Comparison of ENCODE assay signal across 9 cellular contexts in genomic region chr17:32516450-32516849, GRCh38. TPM values are rescaled to one million over a fixed set of nuclear protein-coding genes. Genes with fewer than 3 reads are reported as not detected.
DNase-seq lines count a peak whose midpoint lies in the region; ATAC-seq and TF ChIP-seq lines count a peak whose summit lies in the region.
"Had no signal": no experiment of that assay in that cellular context is flagged by ENCODE, and none has a peak within 500 bp of the region (broad histone marks: within the 10 kb centered on the region; RNA-seq: fewer than 3 reads in every experiment).

No MANE protein-coding gene starts in this region.

- H3K27me3 ChIP-seq in WERI-Rb-1 (ENCODE audit: insufficient read depth, low read depth, severe bottlenecking): no peaks in the 10 kb centered on the region

- no peaks in the 10 kb centered on the region for H3K36me3 Mint-ChIP-seq in stimulated activated naive CD8-positive, alpha-beta T cell treated with anti-CD3 and anti-CD28 coated beads, Interleukin-15, Interleukin-2, amounts not matched to agents 100 ng/mL and 50 ng/mL, for 24 hours (ENCODE audit: low read depth)
- H3K36me3 Mint-ChIP-seq in type B pancreatic cell: no peaks in the 10 kb centered on the region

- no peaks in the 10 kb centered on the region for H3K9me3 ChIP-seq in WERI-Rb-1 (ENCODE audit: severe bottlenecking)

- ATAC-seq in stimulated activated naive CD8-positive, alpha-beta T cell treated with anti-CD3 and anti-CD28 coated beads, Interleukin-15, Interleukin-2, amounts not matched to agents 100 U/mL and 50 U/mL, for 24 hours: no peak
- no peak for ATAC-seq in GM18520 (IDR thresholded peaks at IDR 0.05; ENCODE audit: unreplicated experiment)

- no peaks in the 10 kb centered on the region for H3K27me3 Mint-ChIP-seq in stimulated activated naive CD8-positive, alpha-beta T cell treated with anti-CD3 and anti-CD28 coated beads, Interleukin-15, Interleukin-2, amounts not matched to agents 100 ng/mL and 50 ng/mL, for 24 hours
- peaks cover 3% of the 10 kb centered on the region for H3K27me3 Mint-ChIP-seq in type B pancreatic cell

- no peak for DNase-seq in stimulated activated naive CD8-positive, alpha-beta T cell treated with anti-CD3 and anti-CD28 coated beads, Interleukin-15, Interleukin-2, amounts not matched to agents 100 U/mL and 50 U/mL, for 24 hours
- DNase-seq in NCI-H510A (lab: John Stamatoyannopoulos, UW) (peak; percentile 17), type B pancreatic cell (ENCODE audit: extremely low spot score, unreplicated experiment) (no peak), WERI-Rb-1 (no peak), T-helper 2 cell (no peak)
- DNase-seq: stimulated activated naive CD4-positive, alpha-beta T cell treated with Interleukin-2 at 50 U/mL for 16 hours had no signal

- H3K9me3 Mint-ChIP-seq in stimulated activated naive CD8-positive, alpha-beta T cell treated with anti-CD3 and anti-CD28 coated beads, Interleukin-15, Interleukin-2, amounts not matched to agents 100 ng/mL and 50 ng/mL, for 24 hours: no peaks in the 10 kb centered on the region
- no peaks in the 10 kb centered on the region for H3K9me3 Mint-ChIP-seq in type B pancreatic cell

- peak overlapping the region; percentile 81 for H3K27ac Mint-ChIP-seq in stimulated activated naive CD8-positive, alpha-beta T cell treated with anti-CD3 and anti-CD28 coated beads, Interleukin-15, Interleukin-2, amounts not matched to agents 100 ng/mL and 50 ng/mL, for 24 hours
- no peak overlapping the region for H3K27ac Mint-ChIP-seq in type B pancreatic cell

- no peaks in the 10 kb centered on the region for H3K36me3 ChIP-seq in WERI-Rb-1

- H3K4me3 ChIP-seq in WERI-Rb-1 (ENCODE audit: low read depth, low read length): no peak overlapping the region

- peak overlapping the region; percentile 67 for H3K27ac ChIP-seq in cingulate gyrus (ENCODE audit: low read depth, low read length)
- H3K27ac ChIP-seq in WERI-Rb-1: no peak overlapping the region; the same call in 1 of the 2 replicates

- H3K4me3 Mint-ChIP-seq in stimulated activated naive CD8-positive, alpha-beta T cell treated with anti-CD3 and anti-CD28 coated beads, Interleukin-15, Interleukin-2, amounts not matched to agents 100 ng/mL and 50 ng/mL, for 24 hours: peak overlapping the region; percentile 53
- peak overlapping the region; percentile 42 for H3K4me3 Mint-ChIP-seq in type B pancreatic cell

- peaks cover 80% of the 10 kb centered on the region for H3K4me1 Mint-ChIP-seq in stimulated activated naive CD8-positive, alpha-beta T cell treated with anti-CD3 and anti-CD28 coated beads, Interleukin-15, Interleukin-2, amounts not matched to agents 100 ng/mL and 50 ng/mL, for 24 hours (ENCODE audit: low read depth)
- peaks cover 37% of the 10 kb centered on the region for H3K4me1 Mint-ChIP-seq in type B pancreatic cell (ENCODE audit: unreplicated experiment)

- no peak for TF ChIP-seq CTCF in type B pancreatic cell (conservative IDR thresholded peaks at IDR 0.05)
- no peak for TF ChIP-seq CTCF in WERI-Rb-1 (IDR thresholded peaks at IDR 0.05; ENCODE audit: low read depth, low read length)

RNA-seq across cellular contexts. Expression of gene CDK5R1, which starts 29.7 kb away (rescaled TPM):
- total RNA-seq in type B pancreatic cell (ENCODE audit: low replicate concordance): 6.9 and 9.7 TPM in 2 replicates
